1 cellular context compared by ENCODE assay signal in the genomic region with DNA sequence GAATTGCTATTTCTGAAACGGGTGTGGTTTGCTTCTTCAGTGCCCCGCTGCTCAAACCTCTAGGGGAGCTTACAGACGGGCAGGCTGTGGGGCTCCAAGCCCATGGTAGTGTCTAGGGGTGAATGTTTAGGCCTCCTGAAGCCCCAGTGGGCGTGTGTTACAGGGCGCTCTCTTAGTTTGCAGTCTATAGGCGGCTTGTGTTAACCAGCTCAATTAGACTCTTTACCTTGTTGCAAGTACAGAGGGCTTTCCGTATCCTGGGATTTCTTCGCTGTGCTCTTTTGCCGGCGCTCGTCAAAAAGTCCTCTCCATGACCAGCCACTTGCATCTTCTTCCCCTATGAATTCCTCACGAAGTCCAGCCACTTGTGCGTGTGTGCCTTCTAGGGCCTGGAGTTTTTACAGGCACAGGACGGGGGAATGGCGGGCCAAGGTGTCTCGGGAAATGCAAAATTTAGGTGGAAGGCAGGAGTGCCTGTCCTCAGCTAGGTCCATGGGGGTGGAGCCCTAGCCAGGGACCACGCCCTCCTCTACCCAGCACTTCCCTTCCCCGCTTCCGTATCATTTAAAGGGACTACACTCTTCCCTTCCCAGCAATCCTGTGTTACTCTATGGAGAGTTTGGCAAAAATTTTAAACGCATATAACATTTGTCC.
A peak's percentile ranks its signal among the peaks of the same experiment; 100 is the strongest.
TF ChIP-seq lines count a peak whose summit lies in the region.

No MANE protein-coding gene starts in this region.

TF ChIP-seq in H1, 55 proteins besides CTCF, POLR2A, EP300 and RAD21 (continued from another document):
- TF ChIP-seq, protein P1, sequence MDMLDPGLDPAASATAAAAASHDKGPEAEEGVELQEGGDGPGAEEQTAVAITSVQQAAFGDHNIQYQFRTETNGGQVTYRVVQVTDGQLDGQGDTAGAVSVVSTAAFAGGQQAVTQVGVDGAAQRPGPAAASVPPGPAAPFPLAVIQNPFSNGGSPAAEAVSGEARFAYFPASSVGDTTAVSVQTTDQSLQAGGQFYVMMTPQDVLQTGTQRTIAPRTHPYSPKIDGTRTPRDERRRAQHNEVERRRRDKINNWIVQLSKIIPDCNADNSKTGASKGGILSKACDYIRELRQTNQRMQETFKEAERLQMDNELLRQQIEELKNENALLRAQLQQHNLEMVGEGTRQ (IDR thresholded peaks at IDR 0.05; ENCODE audit: low read length): no peak
- no peak for TF ChIP-seq CTBP2 (IDR thresholded peaks at IDR 0.05; ENCODE audit: borderline replicate concordance, insufficient read depth, insufficient read length, low read length)
- no peak for TF ChIP-seq FOSL1 (IDR thresholded peaks at IDR 0.05; ENCODE audit: insufficient read depth, low read depth, low read length)
- peak; percentile 79 for TF ChIP-seq TAF1 (IDR thresholded peaks at IDR 0.05; ENCODE audit: low read depth, low read length)
- TF ChIP-seq SUZ12 (IDR thresholded peaks at IDR 0.05; ENCODE audit: low read length): no peak
- peak; percentile 74 for TF ChIP-seq KDM4A (IDR thresholded peaks at IDR 0.05; ENCODE audit: low read depth, low read length, severe bottlenecking)
- no peak for TF ChIP-seq CBX5 (IDR thresholded peaks at IDR 0.05; ENCODE audit: low read depth, low read length)
- no peak for TF ChIP-seq SP1 (IDR thresholded peaks at IDR 0.05; ENCODE audit: low read depth, low read length)
- TF ChIP-seq PHF8 (conservative IDR thresholded peaks at IDR 0.05; ENCODE audit: low read depth, low read length): peak; percentile 53; the same call in 1 of the 2 replicates
- TF ChIP-seq YY1 (IDR thresholded peaks at IDR 0.05; ENCODE audit: low read depth, low read length): peak; percentile 80
- 0 out of 2 replicates have a peak, but pooled peaks have one; percentile 46 for TF ChIP-seq TBP (IDR thresholded peaks at IDR 0.05; ENCODE audit: low read depth, low read length)
- TF ChIP-seq JUN (IDR thresholded peaks at IDR 0.05; ENCODE audit: low read depth, low read length): no peak
- no peak for TF ChIP-seq CHD1 (IDR thresholded peaks at IDR 0.05; ENCODE audit: low read depth, low read length)
- no peak for TF ChIP-seq SAP30 (IDR thresholded peaks at IDR 0.05; ENCODE audit: insufficient read depth, insufficient replicate concordance, low read length)
- TF ChIP-seq TEAD4 (IDR thresholded peaks at IDR 0.05; ENCODE audit: low read depth, low read length): no peak
- TF ChIP-seq MAFK (IDR thresholded peaks at IDR 0.05; ENCODE audit: low read depth, low read length): no peak
- peak; percentile 88 for TF ChIP-seq ASH2L (IDR thresholded peaks at IDR 0.05; ENCODE audit: low read length)
- TF ChIP-seq CHD2 (IDR thresholded peaks at IDR 0.05; ENCODE audit: low read length): no peak
